In the genomic region with DNA sequence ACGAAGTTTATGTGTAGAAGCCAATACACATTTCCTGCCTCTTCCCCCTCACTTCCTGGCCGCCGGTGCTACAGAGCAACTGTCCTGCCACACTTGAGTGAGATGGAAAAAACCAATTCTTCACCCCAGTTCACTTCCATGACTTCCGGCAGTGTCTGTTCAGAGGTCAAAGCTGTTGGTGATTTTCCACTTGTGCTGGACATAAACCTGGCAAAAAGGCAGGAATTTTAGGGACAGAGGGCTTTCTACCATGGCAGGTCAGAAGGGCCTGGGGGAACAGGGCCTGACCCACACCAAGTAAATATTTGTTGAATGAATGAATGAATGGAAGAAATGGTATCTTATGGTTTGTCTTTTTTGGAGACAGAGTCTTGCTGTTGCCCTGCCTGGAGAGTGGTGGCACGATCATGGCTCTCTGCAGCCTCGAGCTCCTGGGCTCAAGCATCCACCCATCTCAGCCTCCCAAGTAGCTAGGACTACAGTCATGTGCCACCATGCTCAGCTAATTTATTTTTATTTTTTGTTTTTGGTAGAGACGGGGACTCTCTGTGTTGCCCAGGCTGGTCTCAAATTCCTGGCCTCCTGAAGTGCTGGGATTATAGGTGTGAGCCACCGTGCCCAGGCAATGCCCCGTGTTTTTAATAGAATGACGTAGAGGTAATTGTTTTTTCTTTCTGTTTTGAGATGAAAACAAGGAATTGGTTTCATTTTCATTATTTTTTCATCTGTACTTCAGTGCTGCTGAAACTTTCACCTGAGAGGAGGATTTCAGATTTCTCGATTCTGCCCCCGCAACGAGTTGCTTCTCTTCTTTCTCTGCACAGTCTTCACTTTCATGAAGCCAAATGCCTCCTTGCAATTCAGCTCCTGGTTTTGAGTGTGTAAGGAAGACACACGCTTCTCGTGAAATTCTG, we compare ENCODE assay signal across 9 cellular contexts.
DNase-seq lines count a peak whose midpoint lies in the region; ATAC-seq and TF ChIP-seq lines count a peak whose summit lies in the region.
"Had no signal": no experiment of that assay in that cellular context is flagged by ENCODE, and none has a peak within 500 bp of the region (broad histone marks: within the 10 kb centered on the region; RNA-seq: fewer than 3 reads in every experiment).

No MANE protein-coding gene starts in this region.

- peaks cover 39% of the 10 kb centered on the region for H3K4me1 ChIP-seq in DND-41 (ENCODE audit: insufficient read depth, low read length)
- H3K4me1 ChIP-seq in parathyroid adenoma: no peaks in the 10 kb centered on the region

- DNase-seq in DND-41 (peak; percentile 65), KG1 (lab: John Stamatoyannopoulos, UW) (peak; percentile 62), kidney glomerular epithelial cell (lab: John Stamatoyannopoulos, UW) (no peak), NCI-H69 (lab: John Stamatoyannopoulos, UW) (no peak), NCI-H2029 treated with DMSO at 0.1 percent for 48 hours (lab: John Stamatoyannopoulos, UW) (no peak)
- DNase-seq in activated naive CD4-positive, alpha-beta T cell treated with anti-CD3 and anti-CD28 coated beads, Interleukin-2, amount 50 U/mL, for 16 hours: peak; percentile 65
- DNase-seq: MG63 had no signal

- H3K79me2 ChIP-seq in DND-41 (ENCODE audit: insufficient read depth, low read length) (no peaks in the 10 kb centered on the region), parathyroid adenoma (no peaks in the 10 kb centered on the region)

- no peaks in the 10 kb centered on the region for H4K20me1 ChIP-seq in DND-41 (ENCODE audit: insufficient read depth, low read length)

- H3K9me3 ChIP-seq in DND-41 (ENCODE audit: insufficient read depth, low read length, severe bottlenecking) (no peaks in the 10 kb centered on the region), parathyroid adenoma (ENCODE audit: control insufficient read depth, low read length) (no peaks in the 10 kb centered on the region)
- H3K9me3 ChIP-seq: MG63 had no signal

- H2AFZ ChIP-seq in DND-41 (ENCODE audit: low read depth, low read length) (peak overlapping the region; percentile 40), parathyroid adenoma (peak overlapping the region; percentile 18)

- TF ChIP-seq CTCF in DND-41 (IDR thresholded peaks at IDR 0.05; ENCODE audit: borderline replicate concordance, extremely low read depth, low read length, poor library complexity, severe bottlenecking) (no peak), parathyroid adenoma (IDR thresholded peaks at IDR 0.05) (no peak)

- H3K27ac ChIP-seq in DND-41 (ENCODE audit: low read length) (peak overlapping the region; percentile 49), parathyroid adenoma (no peak overlapping the region)

- no peak overlapping the region for H3K4me3 ChIP-seq in DND-41 (ENCODE audit: low read depth in 1 of 2, low read length in 2 of 2)
- no peak overlapping the region for H3K4me3 ChIP-seq in parathyroid adenoma (ENCODE audit: low read depth, low read length)
- H3K4me3 ChIP-seq: MG63 had no signal

- H3K9ac ChIP-seq in DND-41 (ENCODE audit: low read depth, low read length) (no peak overlapping the region), parathyroid adenoma (no peak overlapping the region)

- ATAC-seq in DND-41 (ENCODE audit: insufficient read depth, low read depth) (peak; percentile 58), HG02981 (IDR thresholded peaks at IDR 0.05; ENCODE audit: unreplicated experiment) (no peak)

- H3K4me2 ChIP-seq in DND-41 (ENCODE audit: insufficient read depth, low read length) (no peak overlapping the region; the same call in 1 of the 2 replicates), parathyroid adenoma (ENCODE audit: low read length) (no peak overlapping the region)

- H3K27me3 ChIP-seq in DND-41 (ENCODE audit: insufficient read depth, low read length, poor library complexity): no peaks in the 10 kb centered on the region
- H3K27me3 ChIP-seq in parathyroid adenoma (ENCODE audit: control insufficient read depth, insufficient read depth, low read length): no peaks in the 10 kb centered on the region
- H3K27me3 ChIP-seq: MG63 had no signal

- no peaks in the 10 kb centered on the region for H3K36me3 ChIP-seq in DND-41 (ENCODE audit: insufficient read depth, low read length)
- H3K36me3 ChIP-seq in parathyroid adenoma (ENCODE audit: control insufficient read depth, insufficient read depth, low read length): no peaks in the 10 kb centered on the region
- H3K36me3 ChIP-seq: MG63 had no signal

Comparison
In these comparisons a context has a peak if more than half of its experiments do, and no peak if none do; other contexts are left out.
1. DNase-seq: peak in DND-41 (single experiment), KG1 (single experiment) and activated naive CD4-positive, alpha-beta T cell treated with anti-CD3 and anti-CD28 coated beads, Interleukin-2, amount 50 U/mL, for 16 hours (single experiment); none in kidney glomerular epithelial cell (single experiment), NCI-H69 (single experiment) and NCI-H2029 treated with DMSO at 0.1 percent for 48 hours (single experiment).